8 cellular contexts compared by ENCODE assay signal in the genomic region with DNA sequence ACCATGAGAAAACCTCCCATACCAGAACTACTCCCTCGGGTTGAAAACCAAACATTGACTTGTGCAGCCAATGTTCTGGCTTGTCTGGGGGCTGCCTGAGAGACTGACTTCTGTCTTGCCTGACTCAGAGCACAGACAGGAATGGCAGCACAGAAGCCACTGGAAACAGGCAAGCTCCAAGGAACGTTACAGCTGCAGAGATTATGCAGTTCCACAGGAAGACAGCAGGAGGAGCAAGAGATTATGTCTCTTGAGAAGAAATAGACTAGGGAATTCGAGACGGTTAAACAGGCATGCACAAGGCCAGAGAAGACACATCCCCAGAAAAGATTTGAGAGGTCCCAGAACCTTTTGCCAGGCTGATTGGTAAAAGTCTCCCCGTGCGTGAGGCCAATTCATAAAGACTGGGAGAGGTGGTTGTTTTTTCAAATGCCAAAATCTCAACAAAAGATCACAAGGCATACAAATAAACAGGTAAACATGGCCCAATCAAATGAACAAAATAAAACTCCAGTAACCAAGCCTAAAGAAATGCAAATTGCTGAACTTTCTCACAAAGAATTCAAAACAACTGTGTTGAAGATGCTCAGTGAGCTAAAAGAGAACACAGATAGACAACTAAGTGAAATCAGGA.
DNase-seq lines count a peak whose midpoint lies in the region; ATAC-seq, FAIRE-seq and TF ChIP-seq lines count a peak whose summit lies in the region.

No MANE protein-coding gene starts in this region.

- peak; percentile 53 for FAIRE-seq in islet of Langerhans (lab: Jason Lieb, UNC)

- DNase-seq in AG09319 (ENCODE audit: extremely low read depth, low read depth) (no peak), NCI-H446 treated with DMSO at 0.1 percent for 48 hours (lab: John Stamatoyannopoulos, UW) (peak; percentile 23), amniotic stem cell (lab: John Stamatoyannopoulos, UW) (peak; percentile 23), activated T-cell treated with anti-CD3 and anti-CD28 coated beads for 4 hours (no peak)

- ATAC-seq in GM21619 (IDR thresholded peaks at IDR 0.05; ENCODE audit: unreplicated experiment) (no peak), HG03135 (IDR thresholded peaks at IDR 0.05; ENCODE audit: unreplicated experiment) (no peak)

- TF ChIP-seq CTCF in AG09319 (IDR thresholded peaks at IDR 0.05; ENCODE audit: low read depth, low read length) (peak; percentile 82), GM12873 (IDR thresholded peaks at IDR 0.05; ENCODE audit: insufficient read depth, low read depth, low read length, missing control alignments) (peak; percentile 77)

Comparison
In these comparisons a context has a peak if more than half of its experiments do, and no peak if none do; other contexts are left out.
1. DNase-seq: peak in NCI-H446 treated with DMSO at 0.1 percent for 48 hours (single experiment) and amniotic stem cell (single experiment); none in AG09319 (single experiment) and activated T-cell treated with anti-CD3 and anti-CD28 coated beads for 4 hours (single experiment).